Comparison of ENCODE assay signal across 22 cellular contexts in genomic region chr4:72951628-72952027, GRCh38.
DNase-seq lines count a peak whose midpoint lies in the region; ATAC-seq, FAIRE-seq and TF ChIP-seq lines count a peak whose summit lies in the region.
"Had no signal": no experiment of that assay in that cellular context is flagged by ENCODE, and none has a peak within 500 bp of the region (broad histone marks: within the 10 kb centered on the region; RNA-seq: fewer than 3 reads in every experiment).

No MANE protein-coding gene starts in this region.

- TF ChIP-seq CTCF in A549 (IDR thresholded peaks at IDR 0.05) (no peak), nephron progenitor cell (IDR thresholded peaks at IDR 0.05) (no peak)

- peaks cover 15% of the 10 kb centered on the region for H3K4me1 Mint-ChIP-seq in activated naive CD8-positive, alpha-beta T cell treated with anti-CD3 and anti-CD28 coated beads, Interleukin-2, amount 50 U/mL, for 24 hours
- no peaks in the 10 kb centered on the region for H3K4me1 Mint-ChIP-seq in stimulated activated memory B cell treated with anti-CD40 and anti-IgM and Interleukin-4, amounts not matched to agents 10 μg/mL and 1 μg/mL and 100 μg/mL, for 72 hours
- H3K4me1 Mint-ChIP-seq in nephron progenitor cell: no peaks in the 10 kb centered on the region
- H3K4me1 Mint-ChIP-seq: CD4-positive, alpha-beta memory T cell; neural progenitor cell had no signal

- TF ChIP-seq RAD21 in A549 (conservative IDR thresholded peaks at IDR 0.05 in 1 of 2, IDR thresholded peaks at IDR 0.05 in 1 of 2): no peak

- no peak overlapping the region for H3K4me3 Mint-ChIP-seq in activated naive CD8-positive, alpha-beta T cell treated with anti-CD3 and anti-CD28 coated beads, Interleukin-2, amount 50 U/mL, for 24 hours
- no peak overlapping the region for H3K4me3 Mint-ChIP-seq in stimulated activated memory B cell treated with anti-CD40 and anti-IgM and Interleukin-4, amounts not matched to agents 10 μg/mL and 1 μg/mL and 100 μg/mL, for 72 hours
- no peak overlapping the region for H3K4me3 Mint-ChIP-seq in nephron progenitor cell
- H3K4me3 Mint-ChIP-seq: CD4-positive, alpha-beta memory T cell; neural progenitor cell had no signal

- no peak for TF ChIP-seq POLR2A in A549 (IDR thresholded peaks at IDR 0.05; ENCODE audit: low read length)

- 2% methylated on average over 2 of the region's 2 CpGs for WGBS in A549 (ENCODE audit: missing lambda C conversion rate)

- FAIRE-seq in A549 (lab: Jason Lieb, UNC): no peak

- H3K27ac Mint-ChIP-seq in activated naive CD8-positive, alpha-beta T cell treated with anti-CD3 and anti-CD28 coated beads, Interleukin-2, amount 50 U/mL, for 24 hours: peak overlapping the region; percentile 34
- no peak overlapping the region for H3K27ac Mint-ChIP-seq in stimulated activated memory B cell treated with anti-CD40 and anti-IgM and Interleukin-4, amounts not matched to agents 10 μg/mL and 1 μg/mL and 100 μg/mL, for 72 hours
- H3K27ac Mint-ChIP-seq in nephron progenitor cell: no peak overlapping the region
- H3K27ac Mint-ChIP-seq: CD4-positive, alpha-beta memory T cell; neural progenitor cell; progenitor cell of endocrine pancreas had no signal

- H3K9me3 Mint-ChIP-seq in activated naive CD8-positive, alpha-beta T cell treated with anti-CD3 and anti-CD28 coated beads, Interleukin-2, amount 50 U/mL, for 24 hours: peaks cover 4% of the 10 kb centered on the region
- H3K9me3 Mint-ChIP-seq in stimulated activated memory B cell treated with anti-CD40 and anti-IgM and Interleukin-4, amounts not matched to agents 10 μg/mL and 1 μg/mL and 100 μg/mL, for 72 hours: no peaks in the 10 kb centered on the region
- no peaks in the 10 kb centered on the region for H3K9me3 Mint-ChIP-seq in nephron progenitor cell
- H3K9me3 Mint-ChIP-seq: neural progenitor cell had no signal

- peaks cover 8% of the 10 kb centered on the region for H3K27me3 Mint-ChIP-seq in activated naive CD8-positive, alpha-beta T cell treated with anti-CD3 and anti-CD28 coated beads, Interleukin-2, amount 50 U/mL, for 24 hours
- H3K27me3 Mint-ChIP-seq in stimulated activated memory B cell treated with anti-CD40 and anti-IgM and Interleukin-4, amounts not matched to agents 10 μg/mL and 1 μg/mL and 100 μg/mL, for 72 hours: peaks cover 13% of the 10 kb centered on the region
- peaks cover 2% of the 10 kb centered on the region for H3K27me3 Mint-ChIP-seq in nephron progenitor cell (ENCODE audit: low read depth, poor library complexity)
- H3K27me3 Mint-ChIP-seq: progenitor cell of endocrine pancreas had no signal

- H3K9me3 ChIP-seq in A549: no peaks in the 10 kb centered on the region
- H3K9me3 ChIP-seq: gastrocnemius medialis, lower lobe of right lung, testis had no signal

- DNase-seq in A549 (ENCODE audit: low read depth in 1 of 2, low spot score in 1 of 2): peak in 1 of 2 experiments; percentile 24
- DNase-seq in ELR (ENCODE audit: low read depth): peak; percentile 67
- no peak for DNase-seq in activated naive CD8-positive, alpha-beta T cell treated with anti-CD3 and anti-CD28 coated beads, Interleukin-2, amount 50 U/mL, for 24 hours
- peak; percentile 58 for DNase-seq in iris pigment epithelial cell (ENCODE audit: low read depth)
- no peak for DNase-seq in SK-N-DZ (ENCODE audit: low spot score)
- no peak for DNase-seq in NCI-H2171 treated with DMSO at 0.1 percent for 48 hours (lab: John Stamatoyannopoulos, UW)
- no peak for DNase-seq in nephron progenitor cell
- DNase-seq: activated CD4-positive, alpha-beta T cell treated with anti-CD3 and anti-CD28 coated beads for 1 hour; amygdala; CD4-positive, alpha-beta memory T cell; DMS153; gastrocnemius medialis; islet precursor cell; KBM-7; lower lobe of right lung; NCI-H2171; testis had no signal

- TF ChIP-seq EP300 in A549 (IDR thresholded peaks at IDR 0.05): no peak

- POLR2A ChIA-PET in A549 (lab: Yijun Ruan, JAX): no interaction called here

- ATAC-seq in A549: peak; percentile 67 to 70; a peak in 4 of 6 replicates
- peak; percentile 85 for ATAC-seq in activated naive CD8-positive, alpha-beta T cell treated with anti-CD3 and anti-CD28 coated beads, Interleukin-2, amount 50 U/mL, for 24 hours
- ATAC-seq in stimulated activated memory B cell treated with anti-CD40 and anti-IgM and Interleukin-4, amounts not matched to agents 10 μg/mL and 1 μg/mL and 100 μg/mL, for 72 hours: no peak
- ATAC-seq: esophagus mucosa, gastrocnemius medialis, lower lobe of right lung, Right ventricle myocardium inferior had no signal

- peaks cover 14% of the 10 kb centered on the region; the same call in 1 of the 3 replicates for H3K4me1 ChIP-seq in A549
- H3K4me1 ChIP-seq: gastrocnemius medialis, lower lobe of right lung, neural progenitor cell, testis had no signal

- no peaks in the 10 kb centered on the region for H3K36me3 Mint-ChIP-seq in activated naive CD8-positive, alpha-beta T cell treated with anti-CD3 and anti-CD28 coated beads, Interleukin-2, amount 50 U/mL, for 24 hours (ENCODE audit: low read depth)
- no peaks in the 10 kb centered on the region for H3K36me3 Mint-ChIP-seq in stimulated activated memory B cell treated with anti-CD40 and anti-IgM and Interleukin-4, amounts not matched to agents 10 μg/mL and 1 μg/mL and 100 μg/mL, for 72 hours
- H3K36me3 Mint-ChIP-seq in nephron progenitor cell (ENCODE audit: low read depth): no peaks in the 10 kb centered on the region
- H3K36me3 Mint-ChIP-seq: CD4-positive, alpha-beta memory T cell; neural progenitor cell had no signal

- CTCF ChIA-PET in A549 (lab: Yijun Ruan, JAX): no interaction called here

- H3K27ac ChIP-seq in A549: no peak overlapping the region
- H3K27ac ChIP-seq: gastrocnemius medialis, lower lobe of right lung, neural progenitor cell, testis had no signal

- H3K4me2 ChIP-seq in A549: peak overlapping the region; percentile 32; the same call in 2 of the 3 replicates
- H3K4me2 ChIP-seq: neural progenitor cell had no signal

- no peak overlapping the region for H3K4me3 ChIP-seq in A549
- H3K4me3 ChIP-seq: gastrocnemius medialis, lower lobe of right lung, neural progenitor cell, testis had no signal

TF ChIP-seq in A549, 52 proteins besides CTCF, POLR2A, EP300 and RAD21:
- no peak for TF ChIP-seq KDM1A (IDR thresholded peaks at IDR 0.05; ENCODE audit: low read depth)
- no peak for TF ChIP-seq HOXA7 (CRISPR knock-in tag; IDR thresholded peaks at IDR 0.05)
- TF ChIP-seq JUNB (IDR thresholded peaks at IDR 0.05): peak; percentile 64
- peak; percentile 54; the same call in 1 of the 2 replicates for TF ChIP-seq FOSL2 (IDR thresholded peaks at IDR 0.05)
- peak; percentile 70 for TF ChIP-seq FOSL2 (CRISPR knock-in tag; IDR thresholded peaks at IDR 0.05)
- no peak for TF ChIP-seq RARB (CRISPR knock-in tag; IDR thresholded peaks at IDR 0.05)

Comparison
In these comparisons a context has a peak if more than half of its experiments do, and no peak if none do; other contexts are left out.
1. DNase-seq: peak in ELR (single experiment) and iris pigment epithelial cell (single experiment); none in activated naive CD8-positive, alpha-beta T cell treated with anti-CD3 and anti-CD28 coated beads, Interleukin-2, amount 50 U/mL, for 24 hours (single experiment), SK-N-DZ (single experiment), NCI-H2171 treated with DMSO at 0.1 percent for 48 hours (single experiment) and nephron progenitor cell (single experiment).